1 cellular context compared by ENCODE assay signal in genomic region chr4:127778102-127778501, GRCh38.
TF ChIP-seq lines count a peak whose summit lies in the region.

No MANE protein-coding gene starts in this region.

TF ChIP-seq in K562, 482 proteins besides CTCF, POLR2A, EP300 and RAD21 (continued from another document):
- TF ChIP-seq PKNOX1 (IDR thresholded peaks at IDR 0.05) (peak; percentile 83), ZNF79 (CRISPR knock-in tag; IDR thresholded peaks at IDR 0.05; ENCODE audit: low read depth) (no peak)
